Comparison of ENCODE assay signal across 1 cellular context in genomic region chr9:89670806-89671434, GRCh38.
TF ChIP-seq lines count a peak whose summit lies in the region.

No MANE protein-coding gene starts in this region.

TF ChIP-seq in WTC11, 78 proteins besides CTCF, POLR2A, EP300 and RAD21 (continued from another document):
- TF ChIP-seq, protein P1, sequence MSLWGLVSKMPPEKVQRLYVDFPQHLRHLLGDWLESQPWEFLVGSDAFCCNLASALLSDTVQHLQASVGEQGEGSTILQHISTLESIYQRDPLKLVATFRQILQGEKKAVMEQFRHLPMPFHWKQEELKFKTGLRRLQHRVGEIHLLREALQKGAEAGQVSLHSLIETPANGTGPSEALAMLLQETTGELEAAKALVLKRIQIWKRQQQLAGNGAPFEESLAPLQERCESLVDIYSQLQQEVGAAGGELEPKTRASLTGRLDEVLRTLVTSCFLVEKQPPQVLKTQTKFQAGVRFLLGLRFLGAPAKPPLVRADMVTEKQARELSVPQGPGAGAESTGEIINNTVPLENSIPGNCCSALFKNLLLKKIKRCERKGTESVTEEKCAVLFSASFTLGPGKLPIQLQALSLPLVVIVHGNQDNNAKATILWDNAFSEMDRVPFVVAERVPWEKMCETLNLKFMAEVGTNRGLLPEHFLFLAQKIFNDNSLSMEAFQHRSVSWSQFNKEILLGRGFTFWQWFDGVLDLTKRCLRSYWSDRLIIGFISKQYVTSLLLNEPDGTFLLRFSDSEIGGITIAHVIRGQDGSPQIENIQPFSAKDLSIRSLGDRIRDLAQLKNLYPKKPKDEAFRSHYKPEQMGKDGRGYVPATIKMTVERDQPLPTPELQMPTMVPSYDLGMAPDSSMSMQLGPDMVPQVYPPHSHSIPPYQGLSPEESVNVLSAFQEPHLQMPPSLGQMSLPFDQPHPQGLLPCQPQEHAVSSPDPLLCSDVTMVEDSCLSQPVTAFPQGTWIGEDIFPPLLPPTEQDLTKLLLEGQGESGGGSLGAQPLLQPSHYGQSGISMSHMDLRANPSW (CRISPR knock-in tag; conservative IDR thresholded peaks at IDR 0.05; ENCODE audit: low read depth), result no peak
- TF ChIP-seq ZNF232 (CRISPR knock-in tag; IDR thresholded peaks at IDR 0.05) (no peak), IRF2 (CRISPR knock-in tag; IDR thresholded peaks at IDR 0.05; ENCODE audit: borderline replicate concordance, low read depth) (no peak)
